ENCODE assay signal across 19 cellular contexts in the genomic region with DNA sequence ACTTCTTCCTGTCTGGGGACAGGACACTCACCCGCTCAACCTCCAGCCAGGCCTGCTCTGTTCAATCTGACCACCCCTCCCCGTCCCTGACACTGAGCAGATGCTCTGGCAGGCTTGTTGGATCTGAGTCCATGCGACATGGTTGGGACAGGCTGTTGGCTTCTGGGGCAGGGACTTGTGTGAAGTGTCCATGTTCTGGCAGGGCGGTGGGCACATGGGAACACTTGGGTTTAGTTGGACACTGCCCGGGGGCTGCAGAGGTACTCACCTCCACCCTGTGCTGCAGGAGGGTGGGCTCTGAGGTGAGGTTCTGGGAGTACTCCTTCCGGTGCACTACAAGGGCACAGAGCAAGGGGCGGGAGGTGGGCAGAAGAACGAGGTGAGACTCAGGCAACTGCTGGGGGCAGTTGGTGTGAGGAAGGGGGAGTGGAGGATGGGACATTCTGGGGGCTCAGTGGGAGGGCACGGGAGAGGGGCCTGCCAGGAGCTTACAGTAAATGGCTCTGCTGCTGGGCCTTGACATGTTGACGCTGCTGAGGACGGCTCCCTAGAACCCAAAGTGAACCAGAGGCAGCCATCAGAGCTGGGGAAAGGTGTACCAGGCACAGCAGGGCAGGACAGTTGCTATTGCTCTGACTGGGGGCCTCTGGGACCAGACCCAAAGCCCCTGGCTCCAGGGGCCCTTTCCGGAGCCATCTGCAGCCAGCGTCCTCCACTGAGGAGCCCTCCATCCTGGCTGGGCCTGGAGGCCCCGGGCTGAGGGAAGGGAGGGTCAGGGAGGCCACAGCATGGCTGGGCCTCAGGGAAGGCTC. TPM values are rescaled to one million over a fixed set of nuclear protein-coding genes. Genes with fewer than 3 reads are reported as not detected.
A peak's percentile ranks its signal among the peaks of the same experiment; 100 is the strongest.
DNase-seq lines count a peak whose midpoint lies in the region; ATAC-seq and TF ChIP-seq lines count a peak whose summit lies in the region.
"Had no signal": no experiment of that assay in that cellular context is flagged by ENCODE, and none has a peak within 500 bp of the region (broad histone marks: within the 10 kb centered on the region; RNA-seq: fewer than 3 reads in every experiment).

No MANE protein-coding gene starts in this region.

- H3K36me3 Mint-ChIP-seq in stimulated activated naive B cell treated with anti-CD40 and anti-IgM and Interleukin-4, amounts not matched to agents 10 μg/mL and 1 μg/mL and 100 μg/mL, for 72 hours, result no peaks in the 10 kb centered on the region
- H3K36me3 Mint-ChIP-seq: CD4-positive, alpha-beta memory T cell; immature natural killer cell had no signal

- no peak for ATAC-seq in left lung
- no peak for ATAC-seq in stimulated activated naive B cell treated with anti-CD40 and anti-IgM and Interleukin-4, amounts not matched to agents 10 μg/mL and 1 μg/mL and 100 μg/mL, for 72 hours (replicated peaks)
- ATAC-seq: K562 had no signal

- H3K4me3 Mint-ChIP-seq in stimulated activated naive B cell treated with anti-CD40 and anti-IgM and Interleukin-4, amounts not matched to agents 10 μg/mL and 1 μg/mL and 100 μg/mL, for 72 hours, result no peak overlapping the region
- H3K4me3 Mint-ChIP-seq: CD4-positive, alpha-beta memory T cell; immature natural killer cell had no signal

- H3K36me3 ChIP-seq in colonic mucosa (no peaks in the 10 kb centered on the region), left lung (no peaks in the 10 kb centered on the region), spleen (no peaks in the 10 kb centered on the region)
- H3K36me3 ChIP-seq: ascending aorta had no signal

- WGBS in spleen, 5 donors, result 83 to 91% (median 89%) methylated on average over 11 to 14 of the region's 14 CpGs

- intact Hi-C loops in colonic mucosa (cut with DNase I), result no loop called here
- intact Hi-C loops in left lung (cut with DNase I), result no loop called here
- intact Hi-C loops in spleen (cut with DNase I; ENCODE audit: low total_unique reads), result no loop called here

- no peaks in the 10 kb centered on the region for H3K27me3 Mint-ChIP-seq in stimulated activated naive B cell treated with anti-CD40 and anti-IgM and Interleukin-4, amounts not matched to agents 10 μg/mL and 1 μg/mL and 100 μg/mL, for 72 hours
- H3K27me3 Mint-ChIP-seq: CD4-positive, alpha-beta memory T cell had no signal

- H3K27ac Mint-ChIP-seq in stimulated activated naive B cell treated with anti-CD40 and anti-IgM and Interleukin-4, amounts not matched to agents 10 μg/mL and 1 μg/mL and 100 μg/mL, for 72 hours, result no peak overlapping the region
- H3K27ac Mint-ChIP-seq: immature natural killer cell had no signal

- no peaks in the 10 kb centered on the region for H3K9me3 ChIP-seq in colonic mucosa
- no peaks in the 10 kb centered on the region for H3K9me3 ChIP-seq in left lung
- H3K9me3 ChIP-seq in spleen, result no peaks in the 10 kb centered on the region
- H3K9me3 ChIP-seq: ascending aorta had no signal

- peaks cover 8% of the 10 kb centered on the region for H3K4me1 ChIP-seq in colonic mucosa
- peaks cover 4 to 15% of the 10 kb centered on the region in 2 donors for H3K4me1 ChIP-seq in left lung
- H3K4me1 ChIP-seq in spleen, result peaks cover 0 to 21% (median 5%) of the 10 kb centered on the region in 6 donors
- H3K4me1 ChIP-seq: ascending aorta had no signal

- TF ChIP-seq CTCF in colonic mucosa (IDR thresholded peaks at IDR 0.05) (no peak), left lung (IDR thresholded peaks at IDR 0.05) (no peak), spleen (IDR thresholded peaks at IDR 0.05 in 8 of 11, conservative IDR thresholded peaks at IDR 0.05 in 3 of 11) (no peak)

- no peak overlapping the region for H3K4me3 ChIP-seq in colonic mucosa
- no peak overlapping the region for H3K4me3 ChIP-seq in left lung
- H3K4me3 ChIP-seq in spleen, result no peak overlapping the region
- H3K4me3 ChIP-seq: ascending aorta, K562 had no signal

- TF ChIP-seq POLR2A in spleen (IDR thresholded peaks at IDR 0.05), result no peak

- H3K4me1 Mint-ChIP-seq in stimulated activated naive B cell treated with anti-CD40 and anti-IgM and Interleukin-4, amounts not matched to agents 10 μg/mL and 1 μg/mL and 100 μg/mL, for 72 hours, result peaks cover 0 to 1% of the 10 kb centered on the region in 2 donors
- H3K4me1 Mint-ChIP-seq: CD4-positive, alpha-beta memory T cell; immature natural killer cell had no signal

- H3K27ac ChIP-seq in colonic mucosa (no peak overlapping the region), left lung (no peak overlapping the region), spleen (no peak overlapping the region)
- H3K27ac ChIP-seq: ascending aorta, VCaP had no signal

- H3K9ac ChIP-seq in colonic mucosa (ENCODE audit: low read depth in 2 of 2, low read length in 2 of 2), result peak overlapping the region in 1 of 2 donors; percentile 100

- DNase-seq in NCI-H82 (lab: John Stamatoyannopoulos, UW) (peak; percentile 53), NCI-H82 treated with DMSO at 0.1 percent for 48 hours (lab: John Stamatoyannopoulos, UW; ENCODE audit: unreplicated experiment) (no peak), colonic mucosa (peak; percentile 17), left lung (peak; percentile 27 to 58), spleen (peak; percentile 65), NCI-H1092 (lab: John Stamatoyannopoulos, UW) (no peak), kidney tubule cell (ENCODE audit: low spot score) (no peak)
- DNase-seq in stimulated activated naive B cell treated with anti-CD40 and anti-IgM and Interleukin-4, amounts not matched to agents 10 μg/mL and 1 μg/mL and 100 μg/mL, for 72 hours, result no peak
- DNase-seq: 8988T; CD4-positive, alpha-beta memory T cell; foreskin melanocyte; GOT3; immature natural killer cell; NCI-H226; stimulated activated CD4-positive, alpha-beta T cell treated with anti-CD3 and anti-CD28 coated beads, Interleukin-2, amount 100 ng/mL, for 24 hours had no signal

- no peaks in the 10 kb centered on the region for H3K27me3 ChIP-seq in colonic mucosa
- no peaks in the 10 kb centered on the region for H3K27me3 ChIP-seq in left lung
- H3K27me3 ChIP-seq in spleen (replicated peaks in 1 of 7), result no peaks in the 10 kb centered on the region
- H3K27me3 ChIP-seq: ascending aorta had no signal

- no peaks in the 10 kb centered on the region for H3K9me3 Mint-ChIP-seq in stimulated activated naive B cell treated with anti-CD40 and anti-IgM and Interleukin-4, amounts not matched to agents 10 μg/mL and 1 μg/mL and 100 μg/mL, for 72 hours
- H3K9me3 Mint-ChIP-seq: CD4-positive, alpha-beta memory T cell; immature natural killer cell had no signal

RNA-seq across cellular contexts. Expression of gene EPS8L3, which starts 2.3 kb away (rescaled TPM):
- total RNA-seq in colonic mucosa (100 to 1,000 TPM; 283 to 290 TPM), left lung (not detected), spleen (1 to 10 TPM in 1 of 7 donors, not detected in 6; 1.2 TPM)
- not detected for polyA plus RNA-seq in spleen
- total RNA-seq: ascending aorta; CD4-positive, alpha-beta memory T cell; myocyte had no signal
- polyA plus RNA-seq: CD4-positive, alpha-beta memory T cell had no signal

RNA-seq across cellular contexts. Expression of gene GSTM3, which starts 20.6 kb away (rescaled TPM):
- total RNA-seq in colonic mucosa, result 10 to 100 TPM in 1 of 2 donors, 1 to 10 TPM in 1; 4.9 to 24.6 TPM
- total RNA-seq in left lung, result 10 to 100 TPM; 13.8 to 30.9 TPM
- total RNA-seq in spleen, result 10 to 100 TPM in 6 of 7 donors, 1 to 10 TPM in 1; 8.9 to 42.4 (median 21.9) TPM
- 10 to 100 TPM; 11.2 to 44.0 (median 16.9) TPM for polyA plus RNA-seq in spleen

RNA-seq across cellular contexts. Expression of gene GSTM5, which starts 49.4 kb away (rescaled TPM):
- total RNA-seq in colonic mucosa, result 1 to 10 TPM; 2.0 to 3.0 TPM
- 10 to 100 TPM in 1 of 2 donors, 1 to 10 TPM in 1; 8.4 to 11.6 TPM for total RNA-seq in left lung
- total RNA-seq in spleen, result 10 to 100 TPM in 1 of 7 donors, 1 to 10 TPM in 6; 1.4 to 13.1 (median 3.7) TPM
- 1 to 10 TPM; 2.8 to 4.2 (median 3.4) TPM for polyA plus RNA-seq in spleen
- total RNA-seq: CD4-positive, alpha-beta memory T cell; K562; myocyte had no signal
- polyA plus RNA-seq: CD4-positive, alpha-beta memory T cell; K562 had no signal

Comparison
In these comparisons a context has a peak if more than half of its experiments do, and no peak if none do; other contexts are left out.
1. DNase-seq: peak in NCI-H82 (single experiment), colonic mucosa (single experiment), left lung (2 of 2) and spleen (single experiment); none in NCI-H82 treated with DMSO at 0.1 percent for 48 hours (single experiment), stimulated activated naive B cell treated with anti-CD40 and anti-IgM and Interleukin-4, amounts not matched to agents 10 μg/mL and 1 μg/mL and 100 μg/mL, for 72 hours (single experiment), NCI-H1092 (single experiment) and kidney tubule cell (single experiment).
2. RNA of gene EPS8L3, which starts 2.3 kb away (total RNA-seq): 283 to 290 TPM in colonic mucosa; not detected in left lung and 1.2 TPM in spleen; every median in the first group is over 100 times any median in the second.